18 cellular contexts compared by ENCODE assay signal in genomic region chr9:130793589-130793988, GRCh38. TPM values are rescaled to one million over a fixed set of nuclear protein-coding genes. Genes with fewer than 3 reads are reported as not detected.
A peak's percentile ranks its signal among the peaks of the same experiment; 100 is the strongest.
DNase-seq lines count a peak whose midpoint lies in the region; ATAC-seq and TF ChIP-seq lines count a peak whose summit lies in the region.
"Had no signal": no experiment of that assay in that cellular context is flagged by ENCODE, and none has a peak within 500 bp of the region (broad histone marks: within the 10 kb centered on the region; RNA-seq: fewer than 3 reads in every experiment).

No MANE protein-coding gene starts in this region.

- H3K4me2 ChIP-seq in osteoblast (ENCODE audit: insufficient read depth, low read length) (no peak overlapping the region), neural progenitor cell (no peak overlapping the region)
- H3K4me2 ChIP-seq: BLaER1 treated with 17β-estradiol and CSF1 and Interleukin-3, amounts not matched to agents 10 nM and 100 nM had no signal

- H3K79me2 ChIP-seq in osteoblast (ENCODE audit: insufficient read depth, low read length) = peaks cover 77% of the 10 kb centered on the region
- peaks cover 41% of the 10 kb centered on the region for H3K79me2 ChIP-seq in neural progenitor cell (ENCODE audit: low read depth)

- POLR2A ChIA-PET in HEK293 (lab: Yijun Ruan, JAX) = interaction anchor here (0.6 kb wide), 1 partner anchor 740 kb away, joined by 3 read pairs; no protein-coding TSS in a partner anchor
- POLR2A ChIA-PET in activated CD4-positive, alpha-beta T cell treated with anti-CD3 and anti-CD28 coated beads for 36 hours (lab: Charles Lee) = no interaction called here

- H3K27ac Mint-ChIP-seq in neural progenitor cell = no peak overlapping the region
- H3K27ac Mint-ChIP-seq in activated CD4-positive, alpha-beta T cell treated with anti-CD3 and anti-CD28 coated beads for 36 hours = no peak overlapping the region
- H3K27ac Mint-ChIP-seq: B cell; CD8-positive, alpha-beta T cell had no signal

- CTCF ChIA-PET in HEK293 (lab: Yijun Ruan, JAX) = interaction anchor here (0.6 to 1.3 kb wide), 2 partner anchors 26 to 66 kb away, joined by 3 to 4 read pairs; no protein-coding TSS in a partner anchor
- CTCF ChIA-PET in activated CD4-positive, alpha-beta T cell treated with anti-CD3 and anti-CD28 coated beads for 36 hours (lab: Charles Lee) = no interaction called here

- H3K4me3 ChIP-seq in HEK293 (ENCODE audit: low read depth, low read length) = no peak overlapping the region
- no peak overlapping the region for H3K4me3 ChIP-seq in esophagus squamous epithelium
- no peak overlapping the region for H3K4me3 ChIP-seq in osteoblast (ENCODE audit: insufficient read depth, low read length)
- no peak overlapping the region for H3K4me3 ChIP-seq in thyroid gland (replicated peaks in 1 of 3)
- no peak overlapping the region for H3K4me3 ChIP-seq in neural progenitor cell
- H3K4me3 ChIP-seq: BLaER1 treated with 17β-estradiol and CSF1 and Interleukin-3, amounts not matched to agents 10 nM and 100 nM; GM23248; HAP-1 had no signal

- intact Hi-C loops in esophagus squamous epithelium (cut with DNase I) = no loop called here
- intact Hi-C loops in thyroid gland (cut with DNase I) = no loop called here
- intact Hi-C loops in activated CD4-positive, alpha-beta T cell treated with anti-CD3 and anti-CD28 coated beads for 36 hours (cut with DNase I, micrococcal nuclease) = no loop called here

- no peaks in the 10 kb centered on the region for H3K4me1 ChIP-seq in HEK293 (ENCODE audit: control insufficient read depth, insufficient read depth, low read length)
- peaks cover 0 to 28% (median 13%) of the 10 kb centered on the region in 3 donors for H3K4me1 ChIP-seq in esophagus squamous epithelium
- peaks cover 19% of the 10 kb centered on the region for H3K4me1 ChIP-seq in osteoblast (ENCODE audit: insufficient read depth, low read length)
- H3K4me1 ChIP-seq in thyroid gland = peaks cover 25 to 27% of the 10 kb centered on the region in 2 donors
- H3K4me1 ChIP-seq in neural progenitor cell = peaks cover 17% of the 10 kb centered on the region
- H3K4me1 ChIP-seq: HAP-1 had no signal

- H3K4me3 Mint-ChIP-seq in neural progenitor cell = no peak overlapping the region
- no peak overlapping the region for H3K4me3 Mint-ChIP-seq in activated CD4-positive, alpha-beta T cell treated with anti-CD3 and anti-CD28 coated beads for 36 hours
- H3K4me3 Mint-ChIP-seq: B cell; CD8-positive, alpha-beta T cell had no signal

- H2AFZ ChIP-seq in osteoblast (ENCODE audit: low read length) (no peak overlapping the region), neural progenitor cell (replicated peaks) (no peak overlapping the region)
- H2AFZ ChIP-seq: GM23248 had no signal

- DNase-seq in esophagus squamous epithelium (lab: John Stamatoyannopoulos, UW) (no peak), osteoblast (ENCODE audit: insufficient read length, low spot score, missing footprints) (no peak), thyroid gland (no peak), neural progenitor cell (ENCODE audit: low spot score) (no peak), NCI-H1694 (lab: John Stamatoyannopoulos, UW) (no peak)
- no peak for DNase-seq in activated CD4-positive, alpha-beta T cell treated with anti-CD3 and anti-CD28 coated beads for 36 hours
- no peak for DNase-seq in stimulated activated CD4-positive, alpha-beta T cell treated with anti-CD3 and anti-CD28 coated beads, Interleukin-15, amount 100 ng/mL, for 24 hours
- DNase-seq: 8988T; Calu3; CD8-positive, alpha-beta T cell; DMS79 treated with DMSO at 0.1 percent for 48 hours; GF-D8 had no signal

- peaks cover 8% of the 10 kb centered on the region for H3K36me3 Mint-ChIP-seq in neural progenitor cell
- peaks cover 7% of the 10 kb centered on the region for H3K36me3 Mint-ChIP-seq in activated CD4-positive, alpha-beta T cell treated with anti-CD3 and anti-CD28 coated beads for 36 hours (ENCODE audit: low read depth)

- H3K9me3 Mint-ChIP-seq in neural progenitor cell = peaks cover 18% of the 10 kb centered on the region
- H3K9me3 Mint-ChIP-seq in activated CD4-positive, alpha-beta T cell treated with anti-CD3 and anti-CD28 coated beads for 36 hours (ENCODE audit: low read depth) = peaks cover 6% of the 10 kb centered on the region

- no peaks in the 10 kb centered on the region for H3K27me3 ChIP-seq in esophagus squamous epithelium
- H3K27me3 ChIP-seq in osteoblast (ENCODE audit: insufficient read depth, low read length) = no peaks in the 10 kb centered on the region
- no peaks in the 10 kb centered on the region for H3K27me3 ChIP-seq in thyroid gland
- no peaks in the 10 kb centered on the region for H3K27me3 ChIP-seq in neural progenitor cell
- H3K27me3 ChIP-seq: BLaER1 treated with 17β-estradiol and CSF1 and Interleukin-3, amounts not matched to agents 10 nM and 100 nM had no signal

- WGBS in esophagus squamous epithelium, 2 donors = 94 to 97% methylated on average over 7 of the region's 7 CpGs
- 90 to 97% methylated on average over 6 to 7 of the region's 7 CpGs for WGBS in thyroid gland, 2 donors

- no peaks in the 10 kb centered on the region for H3K36me3 ChIP-seq in HEK293 (ENCODE audit: control insufficient read depth in 2 of 2, insufficient read depth in 1 of 2, low read length in 2 of 2)
- H3K36me3 ChIP-seq in esophagus squamous epithelium = no peaks in the 10 kb centered on the region
- no peaks in the 10 kb centered on the region for H3K36me3 ChIP-seq in osteoblast (ENCODE audit: insufficient read depth, low read length)
- no peaks in the 10 kb centered on the region for H3K36me3 ChIP-seq in thyroid gland
- no peaks in the 10 kb centered on the region for H3K36me3 ChIP-seq in neural progenitor cell
- H3K36me3 ChIP-seq: HAP-1 had no signal

- H3K4me1 Mint-ChIP-seq in neural progenitor cell = peaks cover 6% of the 10 kb centered on the region
- H3K4me1 Mint-ChIP-seq in activated CD4-positive, alpha-beta T cell treated with anti-CD3 and anti-CD28 coated beads for 36 hours = no peaks in the 10 kb centered on the region

- H4K20me1 ChIP-seq in osteoblast (ENCODE audit: insufficient read depth, low read length) (no peaks in the 10 kb centered on the region), neural progenitor cell (ENCODE audit: low read depth) (no peaks in the 10 kb centered on the region)

- H3K27me3 Mint-ChIP-seq in neural progenitor cell (ENCODE audit: insufficient read depth, low read depth) = peaks cover 3% of the 10 kb centered on the region
- H3K27me3 Mint-ChIP-seq in activated CD4-positive, alpha-beta T cell treated with anti-CD3 and anti-CD28 coated beads for 36 hours = no peaks in the 10 kb centered on the region
- H3K27me3 Mint-ChIP-seq: B cell had no signal

- ATAC-seq in activated CD4-positive, alpha-beta T cell treated with anti-CD3 and anti-CD28 coated beads for 36 hours = no peak
- ATAC-seq: CD8-positive, alpha-beta T cell had no signal

- no peak overlapping the region for H3K9ac ChIP-seq in neural progenitor cell
- H3K9ac ChIP-seq: BLaER1 treated with 17β-estradiol and CSF1 and Interleukin-3, amounts not matched to agents 10 nM and 100 nM; GM23248 had no signal

- no peaks in the 10 kb centered on the region for H3K9me3 ChIP-seq in HEK293 (ENCODE audit: control insufficient read depth, insufficient read depth, low read depth, low read length)
- peaks cover 0 to 16% (median 6%) of the 10 kb centered on the region in 3 donors for H3K9me3 ChIP-seq in esophagus squamous epithelium
- H3K9me3 ChIP-seq in osteoblast (ENCODE audit: low read depth, low read length) = peaks cover 5% of the 10 kb centered on the region
- no peaks in the 10 kb centered on the region for H3K9me3 ChIP-seq in thyroid gland
- peaks cover 2% of the 10 kb centered on the region for H3K9me3 ChIP-seq in neural progenitor cell (ENCODE audit: low read depth)
- H3K9me3 ChIP-seq: HAP-1 had no signal

- no peak overlapping the region for H3K27ac ChIP-seq in HEK293 (ENCODE audit: extremely low read depth, low read depth, low read length)
- H3K27ac ChIP-seq in esophagus squamous epithelium = peak overlapping the region in 3 of 4 donors; percentile 48 to 87 (median 51)
- peak overlapping the region; percentile 91 for H3K27ac ChIP-seq in osteoblast (ENCODE audit: low read depth, low read length)
- peak overlapping the region in 2 of 3 donors; percentile 85 to 92 for H3K27ac ChIP-seq in thyroid gland
- H3K27ac ChIP-seq in neural progenitor cell = no peak overlapping the region
- H3K27ac ChIP-seq: BLaER1 treated with 17β-estradiol and CSF1 and Interleukin-3, amounts not matched to agents 10 nM and 100 nM; HL-60 had no signal

- TF ChIP-seq POLR2A in esophagus squamous epithelium (IDR thresholded peaks at IDR 0.05) (no peak), thyroid gland (IDR thresholded peaks at IDR 0.05) (no peak)

- H3F3A ChIP-seq in neural progenitor cell (ENCODE audit: low read depth) = peaks cover 9% of the 10 kb centered on the region

- TF ChIP-seq CTCF in HEK293 (tag by site-specific recombination; IDR thresholded peaks at IDR 0.05) = no peak
- TF ChIP-seq CTCF in esophagus squamous epithelium (IDR thresholded peaks at IDR 0.05) = no peak
- TF ChIP-seq CTCF in osteoblast (IDR thresholded peaks at IDR 0.05; ENCODE audit: extremely low read depth, low read depth, low read length) = no peak
- TF ChIP-seq CTCF in thyroid gland (IDR thresholded peaks at IDR 0.05) = no peak
- no peak for TF ChIP-seq CTCF in neural progenitor cell (IDR thresholded peaks at IDR 0.05)

TF ChIP-seq in HEK293, 187 proteins besides CTCF, POLR2A, EP300 and RAD21:
- TF ChIP-seq ZNF623 (tag by site-specific recombination; IDR thresholded peaks at IDR 0.05) (no peak), ZNF610 (tag by site-specific recombination; IDR thresholded peaks at IDR 0.05; ENCODE audit: borderline replicate concordance) (peak; percentile 97)

RNA-seq across cellular contexts. Expression of gene ABL1, which starts 41.5 kb away (rescaled TPM):
- 10 to 100 TPM; 22.1 to 51.7 (median 27.1) TPM for total RNA-seq in esophagus squamous epithelium
- 92.2 and 94.8 TPM in 2 replicates for total RNA-seq in osteoblast
- total RNA-seq in thyroid gland = 10 to 100 TPM; 60.3 to 97.0 (median 79.8) TPM
- total RNA-seq in neural progenitor cell (ENCODE audit: low replicate concordance) = 38.4 and 74.0 TPM in 2 replicates
- total RNA-seq in activated CD4-positive, alpha-beta T cell treated with anti-CD3 and anti-CD28 coated beads for 36 hours = 10 to 100 TPM; 31.8 to 32.3 TPM

Comparison
In these comparisons a context has a peak if more than half of its experiments do, and no peak if none do; other contexts are left out.
1. H3K27ac ChIP-seq: peak in esophagus squamous epithelium (3 of 4), osteoblast (single experiment) and thyroid gland (2 of 3); none in HEK293 (single experiment) and neural progenitor cell (single experiment).